ENCODE assay signal across 8 cellular contexts in the genomic region with DNA sequence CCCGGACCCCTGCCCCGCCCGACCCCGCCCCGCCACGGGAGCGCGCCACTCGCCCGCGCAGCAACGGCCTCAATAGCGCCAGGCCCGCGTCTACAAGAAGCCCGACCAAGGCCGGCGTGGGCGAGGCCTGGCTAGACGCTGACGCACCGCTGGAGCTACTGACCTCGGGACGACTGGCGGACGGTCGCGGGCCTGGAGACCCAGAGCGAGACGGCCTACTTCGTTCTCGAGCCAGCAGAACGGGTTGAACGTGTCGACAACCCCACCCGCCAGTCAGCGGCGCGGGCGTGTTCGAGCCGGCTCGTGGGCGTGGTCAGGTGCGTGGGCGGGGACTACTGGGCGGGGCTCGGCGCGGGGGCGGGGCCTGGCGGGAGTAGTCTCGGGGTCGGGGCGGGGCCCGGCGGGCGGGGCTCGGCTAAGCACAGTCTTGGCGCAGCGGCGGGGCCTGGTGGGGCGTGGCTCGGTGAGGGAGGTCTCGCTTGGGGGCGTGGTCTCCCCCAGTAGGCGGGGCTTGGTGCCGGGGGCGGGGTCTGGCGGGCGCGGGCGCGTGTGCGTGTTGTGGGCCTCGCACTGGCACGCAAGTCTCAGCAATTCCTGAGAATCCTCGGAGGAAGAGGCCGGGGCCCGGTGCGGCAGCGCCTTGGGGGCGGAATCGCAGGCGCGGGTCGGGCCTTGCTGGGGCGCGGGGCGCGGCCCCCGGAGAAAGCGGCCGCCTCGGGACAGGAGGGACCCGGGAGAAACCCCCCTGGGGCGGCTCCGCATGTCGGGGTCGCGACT. TPM values are rescaled to one million over a fixed set of nuclear protein-coding genes. Genes with fewer than 3 reads are reported as not detected.
A peak's percentile ranks its signal among the peaks of the same experiment; 100 is the strongest.
DNase-seq lines count a peak whose midpoint lies in the region; TF ChIP-seq lines count a peak whose summit lies in the region.

Gene RNH1 (minus strand): TSS at position 293 of the 777 bp plus-strand sequence. CDS start 5,080 bp downstream, outside the sequence.

- no peak for TF ChIP-seq POLR2A in stomach (IDR thresholded peaks at IDR 0.05)

- H3K9me3 Mint-ChIP-seq in H9 (no peaks in the 10 kb centered on the region), neural crest cell (no peaks in the 10 kb centered on the region)

- no CpG with 5 or more reads among the region's 101 CpGs for WGBS in H9 (ENCODE audit: extremely low coverage, insufficient read length, low lambda C conversion rate)
- 0 to 1% (median 1%) methylated on average over 65 to 101 of the region's 101 CpGs; no CpG with 5 or more reads in 1 of the 5 donors for WGBS in stomach, 5 donors

- H3K4me3 Mint-ChIP-seq in H9: peak within 1 kb of the TSS; percentile 93 to 97
- peak within 1 kb of the TSS; percentile 98 for H3K4me3 Mint-ChIP-seq in neural crest cell

- no peak within 1 kb of the TSS for H3T11ph ChIP-seq in H9 (ENCODE audit: low read length)

- peaks cover 3 to 9% of the 10 kb centered on the region in 2 experiments; a peak in 2 of 4 replicates for H3K4me1 Mint-ChIP-seq in H9
- peaks cover 20% of the 10 kb centered on the region for H3K4me1 Mint-ChIP-seq in neural crest cell

- H4K91ac ChIP-seq in H9 (ENCODE audit: insufficient read length, low read depth, low read length): no peak within 1 kb of the TSS

- peaks cover 10 to 19% (median 14%) of the 10 kb centered on the region in 3 experiments for H3K36me3 Mint-ChIP-seq in H9 (ENCODE audit: insufficient read depth in 1 of 3, low read depth in 3 of 3)
- H3K36me3 Mint-ChIP-seq in neural crest cell (ENCODE audit: low read depth): peaks cover 9% of the 10 kb centered on the region

- intact Hi-C loops in stomach (cut with DNase I; ENCODE audit: low total_unique reads): no loop called here

- H2BK20ac ChIP-seq in H9 (ENCODE audit: low read depth, low read length, poor library complexity, severe bottlenecking): no peak within 1 kb of the TSS

- no peak within 1 kb of the TSS for H2AFZ ChIP-seq in H9 (ENCODE audit: low read length)

- H4K8ac ChIP-seq in H9 (replicated peaks; ENCODE audit: insufficient read length, low read depth, low read length): no peak within 1 kb of the TSS

- H3K27ac Mint-ChIP-seq in H9 (peak within 1 kb of the TSS; percentile 97 to 100 (median 99)), neural crest cell (ENCODE audit: unreplicated experiment) (peak within 1 kb of the TSS; percentile 99)

- peaks cover 2% of the 10 kb centered on the region; the same call in 1 of the 2 replicates for H3K79me2 ChIP-seq in H9 (ENCODE audit: insufficient read depth, low read length)

- H3K56ac ChIP-seq in H9 (ENCODE audit: insufficient read length, low read depth, low read length): no peak within 1 kb of the TSS

- H3K4me1 ChIP-seq in H9 (ENCODE audit: insufficient read depth, low read length): no peaks in the 10 kb centered on the region
- peaks cover 35 to 54% (median 51%) of the 10 kb centered on the region in 4 donors for H3K4me1 ChIP-seq in stomach

- H3K27ac ChIP-seq in H9 (ENCODE audit: insufficient read length, low read depth, low read length) (no peak within 1 kb of the TSS), stomach (peak within 1 kb of the TSS; percentile 98 to 100 (median 99))

- no peak within 1 kb of the TSS for H2AK5ac ChIP-seq in H9 (ENCODE audit: insufficient read length, low read length)

- H2BK15ac ChIP-seq in H9 (ENCODE audit: low read depth, low read length): no peak within 1 kb of the TSS

- H3K14ac ChIP-seq in H9 (ENCODE audit: insufficient read depth, low read length): peak within 1 kb of the TSS; percentile 93

- no peak within 1 kb of the TSS for H3K23ac ChIP-seq in H9 (ENCODE audit: insufficient read length, low read depth, low read length)

- DNase-seq in EL: peak; percentile 95
- DNase-seq in H9: peak; percentile 96
- peak; percentile 95 for DNase-seq in MG63
- peak; percentile 46 for DNase-seq in SIG-M5 (lab: John Stamatoyannopoulos, UW)
- peak; percentile 99 for DNase-seq in activated gamma-delta T cell (lab: John Stamatoyannopoulos, UW)
- DNase-seq in fibroblast of the conjunctiva (ENCODE audit: low read depth): peak; percentile 93
- DNase-seq in neural crest cell (ENCODE audit: low read depth, low spot score): peak; percentile 99
- peak; percentile 99 for DNase-seq in stomach

- H4K20me1 ChIP-seq in H9 (ENCODE audit: control insufficient read depth, insufficient read depth, insufficient read length): no peaks in the 10 kb centered on the region

- H2BK12ac ChIP-seq in H9 (ENCODE audit: insufficient read length, low read depth, low read length): no peak within 1 kb of the TSS

- TF ChIP-seq EP300 in stomach (IDR thresholded peaks at IDR 0.05): no peak

- H3K18ac ChIP-seq in H9 (ENCODE audit: insufficient read length, low read depth, low read length): peak within 1 kb of the TSS; percentile 96

- H3K36me3 ChIP-seq in MG63 (peaks cover 72% of the 10 kb centered on the region), stomach (peaks cover 0 to 33% (median 31%) of the 10 kb centered on the region in 4 donors)

- no peak within 1 kb of the TSS for H2BK120ac ChIP-seq in H9 (ENCODE audit: low read depth, low read length, poor library complexity, severe bottlenecking)

- TF ChIP-seq CTCF in H9 (conservative IDR thresholded peaks at IDR 0.05) (no peak), neural crest cell (conservative IDR thresholded peaks at IDR 0.05) (no peak), stomach (IDR thresholded peaks at IDR 0.05) (peak in 1 of 7 experiments; percentile 16)

- H3K4me2 ChIP-seq in H9 (ENCODE audit: insufficient read depth, insufficient read length, low read length): peak within 1 kb of the TSS; percentile 91

- H3K23me2 ChIP-seq in H9 (ENCODE audit: insufficient read length, low read depth, low read length, poor library complexity, severe bottlenecking): peaks cover 16% of the 10 kb centered on the region

- H4K5ac ChIP-seq in H9 (ENCODE audit: insufficient read length, low read depth, low read length): no peak within 1 kb of the TSS

- H3K79me1 ChIP-seq in H9 (ENCODE audit: insufficient read depth, low read depth, low read length, poor library complexity, severe bottlenecking): no peaks in the 10 kb centered on the region

- H2BK5ac ChIP-seq in H9 (ENCODE audit: insufficient read length, low read length): no peak within 1 kb of the TSS

- H3K4ac ChIP-seq in H9 (ENCODE audit: low read depth, low read length): no peak within 1 kb of the TSS

- H3K9me3 ChIP-seq in H9 (ENCODE audit: control insufficient read depth, low read depth, low read length): no peaks in the 10 kb centered on the region
- no peaks in the 10 kb centered on the region for H3K9me3 ChIP-seq in MG63
- H3K9me3 ChIP-seq in stomach: no peaks in the 10 kb centered on the region

- H3K27me3 Mint-ChIP-seq in H9 (ENCODE audit: low read depth): no peaks in the 10 kb centered on the region; the same call in none of the 2 replicates
- peaks cover 3% of the 10 kb centered on the region for H3K27me3 Mint-ChIP-seq in neural crest cell (ENCODE audit: low read depth)

- H3K27me3 ChIP-seq in H9 (ENCODE audit: insufficient read depth, low read length): no peaks in the 10 kb centered on the region; the same call in 1 of the 2 replicates
- H3K27me3 ChIP-seq in MG63: no peaks in the 10 kb centered on the region
- H3K27me3 ChIP-seq in stomach: no peaks in the 10 kb centered on the region

- peak within 1 kb of the TSS; percentile 57 for H3K9ac ChIP-seq in H9 (ENCODE audit: extremely low read depth, insufficient read length, low read length)

- peak within 1 kb of the TSS; percentile 91 for H3K4me3 ChIP-seq in MG63
- H3K4me3 ChIP-seq in stomach: peak within 1 kb of the TSS; percentile 56 to 88 (median 62)

RNA-seq across cellular contexts. Expression of gene RNH1, which starts in this region (rescaled TPM):
- total RNA-seq in H9 (2021) (60.0 and 67.0 TPM in 2 replicates), neural crest cell (69.2 and 71.1 TPM in 2 replicates), stomach (100 to 1,000 TPM in 4 of 5 donors, 10 to 100 TPM in 1; 61.3 to 260 (median 137) TPM)
- 556 and 832 TPM in 2 replicates for total RNA-seq in MG63 (2014; rRNA removed; shearing (Covaris generic); ENCODE audit: low replicate concordance)
- polyA plus RNA-seq in stomach: 100 to 1,000 TPM in 2 of 3 donors, 10 to 100 TPM in 1; 95.3 to 149 (median 106) TPM

Comparison
In these comparisons a context has a peak if more than half of its experiments do, and no peak if none do; other contexts are left out.
1. DNase-seq: peak in every context shown above with its lines; median percentile 99 in activated gamma-delta T cell; 99 in neural crest cell; 99 in stomach; 96 in H9; 95 in EL; 95 in MG63; 93 in fibroblast of the conjunctiva; 46 in SIG-M5.